ENCODE assay signal across 11 cellular contexts in the genomic region with DNA sequence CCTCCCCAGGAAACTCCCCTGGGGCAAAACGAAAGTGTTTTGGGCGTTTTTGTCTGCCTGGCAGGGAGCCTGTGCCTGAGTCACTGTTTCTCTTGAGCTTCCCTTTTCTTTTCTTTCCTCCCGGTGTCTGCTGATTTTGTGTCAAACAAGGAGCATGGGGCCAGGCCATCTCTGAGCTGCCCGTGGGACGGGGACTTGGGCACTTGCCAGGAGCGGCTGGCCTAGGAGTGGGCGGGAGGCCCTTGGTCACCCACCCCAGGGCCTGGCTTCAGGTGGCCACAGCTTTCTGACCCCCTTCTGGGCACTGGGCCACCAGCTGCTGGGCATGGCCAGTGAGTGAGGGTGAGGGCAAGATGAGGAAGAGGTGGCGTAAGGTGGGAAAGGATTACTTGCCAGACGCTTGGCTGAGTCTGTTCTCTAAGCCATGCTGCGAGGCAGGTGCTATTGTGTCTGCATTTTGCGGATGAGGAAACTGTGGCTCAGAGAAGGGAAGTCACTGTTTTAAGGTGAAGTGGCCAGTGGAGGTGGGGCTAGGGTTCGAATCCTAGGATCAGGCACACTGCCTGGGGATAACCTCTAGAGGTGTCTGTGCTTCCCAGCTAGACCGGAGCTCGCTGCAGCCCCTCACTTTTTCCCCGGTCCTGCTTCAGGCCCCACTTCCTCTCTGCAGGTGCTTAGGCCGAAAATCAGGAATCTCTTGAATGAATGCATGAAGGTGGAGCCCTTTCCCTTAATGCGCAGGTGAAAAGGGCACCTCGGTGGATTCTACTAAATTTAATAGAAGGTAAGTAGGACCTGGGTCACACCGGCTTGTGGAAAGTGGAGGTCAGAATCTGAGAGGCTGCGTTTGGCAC. TPM values are rescaled to one million over a fixed set of nuclear protein-coding genes. Genes with fewer than 3 reads are reported as not detected.
DNase-seq lines count a peak whose midpoint lies in the region; ATAC-seq and TF ChIP-seq lines count a peak whose summit lies in the region.
"Had no signal": no experiment of that assay in that cellular context is flagged by ENCODE, and none has a peak within 500 bp of the region (broad histone marks: within the 10 kb centered on the region; RNA-seq: fewer than 3 reads in every experiment).

No MANE protein-coding gene starts in this region.

- H3K4me1 ChIP-seq in upper lobe of right lung, result peaks cover 42% of the 10 kb centered on the region

- H3K27ac Mint-ChIP-seq in T-helper 2 cell treated with Interferon-gamma antibody and Interleukin-4, amounts not matched to agents 5 μg/mL and 100 μg/mL, for 36 hours, result peak overlapping the region; percentile 67

- no peaks in the 10 kb centered on the region for H3K36me3 Mint-ChIP-seq in T-helper 2 cell treated with Interferon-gamma antibody and Interleukin-4, amounts not matched to agents 5 μg/mL and 100 μg/mL, for 36 hours (ENCODE audit: low read depth)

- TF ChIP-seq CTCF in fibroblast of villous mesenchyme (IDR thresholded peaks at IDR 0.05; ENCODE audit: insufficient read depth, low read depth, low read length) (no peak), upper lobe of right lung (IDR thresholded peaks at IDR 0.05) (no peak)

- intact Hi-C loops in Right ventricle myocardium inferior (cut with DNase I), result loop anchor here (5.0 kb wide), 2 partner anchors 168 to 348 kb away; partner anchors contain the start of genes NDUFA6 and TCF20
- intact Hi-C loops in cardiac septum (cut with DNase I), result loop anchor here (5.0 to 10.0 kb wide), 4 partner anchors 168 to 475 kb away; partner anchors contain the start of genes NAGA, NDUFA6, PHETA2 and SEPTIN3
- intact Hi-C loops in upper lobe of right lung (cut with DNase I), result loop anchor here (10.0 kb wide), 2 partner anchors 275 to 475 kb away; partner anchors contain the start of gene SEPTIN3

- H3K27me3 ChIP-seq in upper lobe of right lung, result peaks cover 4% of the 10 kb centered on the region
- H3K27me3 ChIP-seq: pancreas had no signal

- H3K9me3 ChIP-seq in upper lobe of right lung, result no peaks in the 10 kb centered on the region
- H3K9me3 ChIP-seq: pancreas had no signal

- no peaks in the 10 kb centered on the region for H3K27me3 Mint-ChIP-seq in T-helper 2 cell treated with Interferon-gamma antibody and Interleukin-4, amounts not matched to agents 5 μg/mL and 100 μg/mL, for 36 hours (ENCODE audit: low read depth)

- H3K4me3 Mint-ChIP-seq in T-helper 2 cell treated with Interferon-gamma antibody and Interleukin-4, amounts not matched to agents 5 μg/mL and 100 μg/mL, for 36 hours, result peak overlapping the region; percentile 39

- peaks cover 31% of the 10 kb centered on the region for H3K4me1 Mint-ChIP-seq in T-helper 2 cell treated with Interferon-gamma antibody and Interleukin-4, amounts not matched to agents 5 μg/mL and 100 μg/mL, for 36 hours (ENCODE audit: low read depth)

- no peaks in the 10 kb centered on the region for H3K9me3 Mint-ChIP-seq in T-helper 2 cell treated with Interferon-gamma antibody and Interleukin-4, amounts not matched to agents 5 μg/mL and 100 μg/mL, for 36 hours

- H3K4me3 ChIP-seq in fibroblast of villous mesenchyme (ENCODE audit: low read depth, low read length) (peak overlapping the region; percentile 18), upper lobe of right lung (peak overlapping the region; percentile 8)

- H3K36me3 ChIP-seq in upper lobe of right lung, result no peaks in the 10 kb centered on the region
- H3K36me3 ChIP-seq: pancreas had no signal

- DNase-seq in Right ventricle myocardium inferior (ENCODE audit: missing footprints) (peak; percentile 76), cardiac septum (ENCODE audit: low spot score) (no peak), fibroblast of villous mesenchyme (ENCODE audit: low read depth) (peak; percentile 33), upper lobe of right lung (peak; percentile 85), HuH-7 (ENCODE audit: low spot score) (no peak), NCI-H526 treated with DMSO at 0.1 percent for 48 hours (lab: John Stamatoyannopoulos, UW) (no peak)
- no peak for DNase-seq in T-helper 2 cell treated with Interferon-gamma antibody and Interleukin-4, amounts not matched to agents 5 μg/mL and 100 μg/mL, for 36 hours (ENCODE audit: low spot score)
- DNase-seq in stimulated activated CD8-positive, alpha-beta memory T cell treated with anti-CD3 and anti-CD28 coated beads, Interleukin-4, amount 100 ng/mL, for 48 hours, result no peak
- DNase-seq: DMS53 had no signal

- no peak for ATAC-seq in Right ventricle myocardium inferior
- peak; percentile 31 for ATAC-seq in upper lobe of right lung

- peak overlapping the region; percentile 51 for H3K27ac ChIP-seq in upper lobe of right lung

RNA-seq across cellular contexts. Expression of gene NFAM1, which starts 7.8 kb away (rescaled TPM):
- total RNA-seq in Right ventricle myocardium inferior (2.9 TPM), cardiac septum (1.5 TPM), fibroblast of villous mesenchyme (not detected in 2 replicates), upper lobe of right lung (12.6 TPM)
- total RNA-seq: LHCN-M2 had no signal

Comparison
In these comparisons a context has a peak if more than half of its experiments do, and no peak if none do; other contexts are left out.
1. DNase-seq: peak in Right ventricle myocardium inferior (single experiment), fibroblast of villous mesenchyme (single experiment) and upper lobe of right lung (single experiment); none in cardiac septum (single experiment), T-helper 2 cell treated with Interferon-gamma antibody and Interleukin-4, amounts not matched to agents 5 μg/mL and 100 μg/mL, for 36 hours (single experiment), HuH-7 (single experiment), stimulated activated CD8-positive, alpha-beta memory T cell treated with anti-CD3 and anti-CD28 coated beads, Interleukin-4, amount 100 ng/mL, for 48 hours (single experiment) and NCI-H526 treated with DMSO at 0.1 percent for 48 hours (single experiment).